17 cellular contexts compared by ENCODE assay signal in the genomic region with DNA sequence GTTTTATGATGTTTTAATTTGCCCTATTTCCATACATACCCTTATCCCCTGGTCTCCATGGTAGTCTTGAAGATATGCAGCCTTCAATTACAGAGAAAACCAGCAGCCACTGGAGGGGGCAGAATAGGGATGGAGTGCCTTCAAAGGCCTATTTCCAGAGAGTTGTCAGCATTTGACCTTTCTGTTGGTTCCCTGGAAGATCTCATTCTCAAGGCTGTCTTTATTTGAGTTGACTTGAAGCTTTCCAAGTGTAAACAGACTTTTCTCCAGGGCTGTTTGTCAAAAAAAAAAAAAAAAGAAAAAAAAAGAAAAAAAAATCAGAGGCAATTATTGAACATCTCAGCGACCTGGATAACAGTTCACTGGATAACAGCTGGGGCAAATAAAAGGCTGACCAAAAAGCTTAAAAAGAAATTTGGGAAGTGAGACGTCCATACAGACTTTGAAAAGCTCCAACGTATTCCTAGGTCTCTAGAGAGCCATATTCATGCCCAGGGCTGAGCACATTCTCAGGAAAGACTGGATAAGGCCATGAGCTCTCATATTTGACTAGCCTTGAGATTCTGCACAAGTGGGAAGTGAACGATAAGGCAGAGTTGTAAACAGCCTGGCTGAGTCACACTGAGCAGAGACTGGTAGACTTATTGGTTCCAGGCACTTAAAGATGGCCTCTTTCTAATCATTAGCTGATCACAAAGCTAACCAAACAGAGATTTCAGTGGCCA.
A peak's percentile ranks its signal among the peaks of the same experiment; 100 is the strongest.
DNase-seq lines count a peak whose midpoint lies in the region; ATAC-seq, FAIRE-seq and TF ChIP-seq lines count a peak whose summit lies in the region.
"Had no signal": no experiment of that assay in that cellular context is flagged by ENCODE, and none has a peak within 500 bp of the region (broad histone marks: within the 10 kb centered on the region; RNA-seq: fewer than 3 reads in every experiment).

No MANE protein-coding gene starts in this region.

- peaks cover 56% of the 10 kb centered on the region for H3K4me1 ChIP-seq in body of pancreas

- H3K9me3 ChIP-seq in body of pancreas: no peaks in the 10 kb centered on the region
- H3K9me3 ChIP-seq: neutrophil had no signal

- intact Hi-C loops in body of pancreas (cut with DNase I): no loop called here

- ATAC-seq in body of pancreas: peak; percentile 90
- no peak for ATAC-seq in HG02885 (IDR thresholded peaks at IDR 0.05; ENCODE audit: poor library complexity, unreplicated experiment)
- ATAC-seq: HCT116 had no signal

- TF ChIP-seq POLR2A in body of pancreas (IDR thresholded peaks at IDR 0.05): peak; percentile 7 to 56 (median 39)

- FAIRE-seq in urothelium cell line (lab: Jason Lieb, UNC): peak; percentile 23
- FAIRE-seq: kidney had no signal

- H3K27ac Mint-ChIP-seq in glutamatergic neuron (ENCODE audit: unreplicated experiment) (peak overlapping the region; percentile 96), osteocyte (ENCODE audit: unreplicated experiment) (peak overlapping the region; percentile 43)
- H3K27ac Mint-ChIP-seq: activated CD4-positive, alpha-beta T cell treated with anti-CD3 and anti-CD28 coated beads, Interleukin-2, amount 10 ng/mL, durations not matched to agents 24 days and 14 days; activated T-helper 1 cell treated with anti-CD3 and anti-CD28 coated beads, Interleukin-12 subunit alpha, Interleukin-12 subunit beta, Interleukin-2, Interleukin-4 antibody, amounts not matched to agents 30 ng/mL and 10 ng/mL and 1 ng/mL, durations not matched to agents 14 hours and 24 hours and 36 hours had no signal

- H3K36me3 Mint-ChIP-seq in glutamatergic neuron (ENCODE audit: unreplicated experiment) (peaks cover 5% of the 10 kb centered on the region), osteocyte (ENCODE audit: unreplicated experiment) (peaks cover 5% of the 10 kb centered on the region)

- WGBS in body of pancreas, 2 donors: 12 to 31% methylated on average over 4 of the region's 4 CpGs

- no peaks in the 10 kb centered on the region for H3K36me3 ChIP-seq in body of pancreas (replicated peaks in 1 of 2; ENCODE audit: insufficient read depth in 1 of 2, low read depth in 2 of 2)
- H3K36me3 ChIP-seq: neutrophil had no signal

- peak overlapping the region; percentile 85 to 95 (median 89) for H3K27ac ChIP-seq in body of pancreas
- H3K27ac ChIP-seq: neutrophil had no signal

- H3K4me1 Mint-ChIP-seq in glutamatergic neuron (ENCODE audit: low read depth, unreplicated experiment) (peaks cover 31% of the 10 kb centered on the region), osteocyte (ENCODE audit: unreplicated experiment) (peaks cover 17% of the 10 kb centered on the region)
- H3K4me1 Mint-ChIP-seq: activated CD4-positive, alpha-beta T cell treated with anti-CD3 and anti-CD28 coated beads, Interleukin-2, amount 10 ng/mL, durations not matched to agents 24 days and 14 days had no signal

- no peak for TF ChIP-seq CTCF in body of pancreas (IDR thresholded peaks at IDR 0.05)
- TF ChIP-seq CTCF in glutamatergic neuron (IDR thresholded peaks at IDR 0.05; ENCODE audit: partially characterized antibody, unreplicated experiment): no peak
- no peak for TF ChIP-seq CTCF in osteocyte (IDR thresholded peaks at IDR 0.05)

- H3K4me3 ChIP-seq in body of pancreas: no peak overlapping the region

- H3K4me3 Mint-ChIP-seq in glutamatergic neuron (ENCODE audit: unreplicated experiment) (peak overlapping the region; percentile 64), osteocyte (ENCODE audit: unreplicated experiment) (no peak overlapping the region)
- H3K4me3 Mint-ChIP-seq: activated CD4-positive, alpha-beta T cell treated with anti-CD3 and anti-CD28 coated beads, Interleukin-2, amount 10 ng/mL, durations not matched to agents 24 days and 14 days; activated T-helper 1 cell treated with anti-CD3 and anti-CD28 coated beads, Interleukin-12 subunit alpha, Interleukin-12 subunit beta, Interleukin-2, Interleukin-4 antibody, amounts not matched to agents 30 ng/mL and 10 ng/mL and 1 ng/mL, durations not matched to agents 14 hours and 24 hours and 36 hours had no signal

- H3K27me3 Mint-ChIP-seq in glutamatergic neuron (ENCODE audit: unreplicated experiment) (peaks cover 7% of the 10 kb centered on the region), osteocyte (ENCODE audit: unreplicated experiment) (no peaks in the 10 kb centered on the region)

- no peaks in the 10 kb centered on the region for H3K27me3 ChIP-seq in body of pancreas
- H3K27me3 ChIP-seq: neutrophil had no signal

- H3K9me3 Mint-ChIP-seq in glutamatergic neuron (ENCODE audit: unreplicated experiment) (peaks cover 17% of the 10 kb centered on the region), osteocyte (ENCODE audit: unreplicated experiment) (peaks cover 12% of the 10 kb centered on the region)

- DNase-seq in body of pancreas (peak; percentile 71 to 88 (median 80)), glutamatergic neuron (no peak), osteocyte (ENCODE audit: extremely low spot score, unreplicated experiment) (no peak), urothelium cell line (ENCODE audit: low spot score) (no peak), NCI-H774 (lab: John Stamatoyannopoulos, UW) (no peak), AG20443 (ENCODE audit: low spot score) (no peak), Ammon's horn (ENCODE audit: low spot score) (no peak)
- DNase-seq: activated CD4-positive, alpha-beta T cell treated with anti-CD3 and anti-CD28 coated beads, Interleukin-2, amount 10 ng/mL, durations not matched to agents 24 days and 14 days; KG1; NCI-H1930; stimulated activated CD4-positive, alpha-beta T cell treated with anti-CD3 and anti-CD28 coated beads, Interleukin-2, amount 100 ng/mL, for 24 hours; stimulated activated naive CD4-positive, alpha-beta T cell treated with Interleukin-2 at 50 U/mL for 16 hours had no signal

Comparison
In these comparisons a context has a peak if more than half of its experiments do, and no peak if none do; other contexts are left out.
1. DNase-seq: peak in body of pancreas (4 of 4); none in glutamatergic neuron (single experiment), osteocyte (single experiment), urothelium cell line (single experiment), NCI-H774 (single experiment), AG20443 (single experiment) and Ammon's horn (single experiment).